In the genomic region with DNA sequence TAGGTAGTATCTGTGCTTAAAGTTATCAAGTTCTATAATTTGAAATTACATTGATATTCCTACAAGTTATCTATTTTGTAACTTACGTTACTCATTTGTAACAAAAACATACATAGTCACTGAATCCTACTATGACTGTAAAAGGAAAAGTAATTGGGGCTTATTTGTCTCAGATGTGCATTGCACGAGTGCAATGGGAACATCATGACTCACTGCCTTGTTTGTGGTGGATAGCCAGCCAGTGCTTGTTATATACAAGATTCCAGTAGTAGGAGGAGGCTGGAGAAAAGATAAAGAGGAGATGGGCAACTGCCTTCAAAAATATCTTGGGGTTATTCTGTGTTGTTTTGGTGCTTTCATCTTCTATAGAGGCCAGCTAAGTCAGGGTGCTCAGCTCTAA, we compare ENCODE assay signal across 15 cellular contexts.
A peak's percentile ranks its signal among the peaks of the same experiment; 100 is the strongest.
DNase-seq lines count a peak whose midpoint lies in the region; TF ChIP-seq lines count a peak whose summit lies in the region.
"Had no signal": no experiment of that assay in that cellular context is flagged by ENCODE, and none has a peak within 500 bp of the region (broad histone marks: within the 10 kb centered on the region; RNA-seq: fewer than 3 reads in every experiment).

No MANE protein-coding gene starts in this region.

- CTCF ChIA-PET in AG04450 (lab: Charles Lee): interaction anchor here (0.9 kb wide), 1 partner anchor 45 kb away, joined by 3 read pairs; no protein-coding TSS in a partner anchor

- TF ChIP-seq CTCF in AG04450 (IDR thresholded peaks at IDR 0.05; ENCODE audit: low read depth, low read length) (no peak), astrocyte of the spinal cord (IDR thresholded peaks at IDR 0.05; ENCODE audit: low read depth, low read length) (no peak)

- H3K27me3 ChIP-seq in AG04450 (ENCODE audit: control insufficient read depth, insufficient read depth, low read length): peaks cover 3% of the 10 kb centered on the region
- H3K27me3 ChIP-seq: gastrocnemius medialis, suprapubic skin had no signal

- DNase-seq in AG04450 (ENCODE audit: low read depth, low spot score) (peak; percentile 29), HT1080 (ENCODE audit: low read depth) (peak; percentile 32), astrocyte of the spinal cord (ENCODE audit: low read depth, low spot score) (peak; percentile 70), hepatic stellate cell (ENCODE audit: low spot score) (peak; percentile 4), DMS114 treated with DMSO at 0.1 percent for 48 hours (lab: John Stamatoyannopoulos, UW; ENCODE audit: unreplicated experiment) (no peak), GM19238 (ENCODE audit: insufficient read length, low spot score) (no peak), amygdala (lab: John Stamatoyannopoulos, UW) (no peak), pons (ENCODE audit: low spot score) (no peak)
- DNase-seq: ACHN; activated CD4-positive, CD25-positive, alpha-beta regulatory T cell; activated CD8-positive, alpha-beta memory T cell treated with anti-CD3 and anti-CD28 coated beads, Interleukin-2, amount 50 U/mL, for 4 hours; DMS153; gastrocnemius medialis had no signal

- H3K4me3 ChIP-seq in AG04450 (ENCODE audit: low read depth, low read length) (no peak overlapping the region), astrocyte of the spinal cord (ENCODE audit: low read depth, low read length) (no peak overlapping the region)
- H3K4me3 ChIP-seq: gastrocnemius medialis, suprapubic skin had no signal

- no peak overlapping the region for H3K27ac ChIP-seq in AG04450 (ENCODE audit: low read depth, low read length)
- H3K27ac ChIP-seq: gastrocnemius medialis, parathyroid adenoma, suprapubic skin had no signal

- in situ Hi-C loops in astrocyte of the spinal cord (cut with HindIII; ENCODE audit: low sequenced_read_pairs): no loop called here

- no peaks in the 10 kb centered on the region for H3K9me3 ChIP-seq in AG04450 (ENCODE audit: control insufficient read depth, insufficient read depth, low read length)
- H3K9me3 ChIP-seq: gastrocnemius medialis, suprapubic skin had no signal

- POLR2A ChIA-PET in AG04450 (lab: Yijun Ruan, JAX): no interaction called here

Comparison
In these comparisons a context has a peak if more than half of its experiments do, and no peak if none do; other contexts are left out.
1. DNase-seq: peak in AG04450 (single experiment), HT1080 (single experiment), astrocyte of the spinal cord (single experiment) and hepatic stellate cell (single experiment); none in DMS114 treated with DMSO at 0.1 percent for 48 hours (single experiment), GM19238 (single experiment), amygdala (0 of 56) and pons (single experiment).